In the genomic region with DNA sequence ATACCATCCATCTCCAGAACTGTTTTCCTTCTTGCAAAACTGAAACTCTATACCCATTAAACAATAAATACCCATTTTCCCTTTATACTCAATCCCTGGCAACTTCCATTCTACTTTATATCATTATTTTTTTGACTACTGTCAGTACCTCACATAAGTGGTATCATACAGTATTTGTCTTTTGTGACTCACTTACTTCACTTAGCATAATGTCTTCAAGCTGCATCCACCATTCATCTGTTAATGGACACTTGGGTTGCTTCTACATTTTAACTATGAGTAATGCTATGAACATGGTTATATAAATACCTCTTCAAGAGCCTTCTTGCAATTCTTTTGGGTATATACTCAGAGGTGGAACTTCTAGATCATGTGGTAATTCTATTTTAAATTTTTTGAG, we compare ENCODE assay signal across 29 cellular contexts. TPM values are rescaled to one million over a fixed set of nuclear protein-coding genes. Genes with fewer than 3 reads are reported as not detected.
DNase-seq lines count a peak whose midpoint lies in the region; ATAC-seq and TF ChIP-seq lines count a peak whose summit lies in the region.
"Had no signal": no experiment of that assay in that cellular context is flagged by ENCODE, and none has a peak within 500 bp of the region (broad histone marks: within the 10 kb centered on the region; RNA-seq: fewer than 3 reads in every experiment).

No MANE protein-coding gene starts in this region.

- no peaks in the 10 kb centered on the region for H3K36me3 ChIP-seq in mammary epithelial cell (ENCODE audit: insufficient read depth, low read length)
- no peaks in the 10 kb centered on the region for H3K36me3 ChIP-seq in breast epithelium
- H3K36me3 ChIP-seq in RWPE2 (ENCODE audit: low read depth), result no peaks in the 10 kb centered on the region
- H3K36me3 ChIP-seq: BE2C, HAP-1 had no signal

- CTCF ChIA-PET in mammary epithelial cell (lab: Charles Lee; ENCODE audit: low non-redundant PET), result no interaction called here

- peaks cover 6% of the 10 kb centered on the region for H3K4me1 ChIP-seq in mammary epithelial cell (ENCODE audit: insufficient read depth, low read length)
- no peaks in the 10 kb centered on the region for H3K4me1 ChIP-seq in breast epithelium
- no peaks in the 10 kb centered on the region for H3K4me1 ChIP-seq in RWPE2 (ENCODE audit: insufficient read depth, poor library complexity, severe bottlenecking)
- H3K4me1 ChIP-seq: BE2C had no signal

- no peaks in the 10 kb centered on the region for H3K36me3 Mint-ChIP-seq in T-helper 2 cell treated with Interferon-gamma antibody and Interleukin-4, amounts not matched to agents 5 μg/mL and 100 μg/mL, for 36 hours (ENCODE audit: low read depth)
- H3K36me3 Mint-ChIP-seq: memory B cell had no signal

- H3K27me3 ChIP-seq in mammary epithelial cell (ENCODE audit: insufficient read depth, low read length) (no peaks in the 10 kb centered on the region), breast epithelium (no peaks in the 10 kb centered on the region), RWPE2 (ENCODE audit: insufficient read depth, poor library complexity, severe bottlenecking) (no peaks in the 10 kb centered on the region)
- H3K27me3 ChIP-seq: BE2C had no signal

- no peaks in the 10 kb centered on the region for H3K4me1 Mint-ChIP-seq in T-helper 2 cell treated with Interferon-gamma antibody and Interleukin-4, amounts not matched to agents 5 μg/mL and 100 μg/mL, for 36 hours (ENCODE audit: low read depth)
- H3K4me1 Mint-ChIP-seq: central memory CD8-positive, alpha-beta T cell; memory B cell had no signal

- no peaks in the 10 kb centered on the region for H4K20me1 ChIP-seq in mammary epithelial cell (ENCODE audit: insufficient read depth, low read length)

- H2AFZ ChIP-seq in mammary epithelial cell (ENCODE audit: low read depth, low read length), result no peak overlapping the region

- peaks cover 31% of the 10 kb centered on the region for H3K9me3 Mint-ChIP-seq in T-helper 2 cell treated with Interferon-gamma antibody and Interleukin-4, amounts not matched to agents 5 μg/mL and 100 μg/mL, for 36 hours

- no peak overlapping the region for H3K27ac Mint-ChIP-seq in T-helper 2 cell treated with Interferon-gamma antibody and Interleukin-4, amounts not matched to agents 5 μg/mL and 100 μg/mL, for 36 hours
- H3K27ac Mint-ChIP-seq: memory B cell; stimulated activated naive CD8-positive, alpha-beta T cell treated with anti-CD3 and anti-CD28 coated beads, Interleukin-15, Interleukin-2, amounts not matched to agents 100 ng/mL and 50 ng/mL, for 24 hours had no signal

- no peak for TF ChIP-seq POLR2A in breast epithelium (IDR thresholded peaks at IDR 0.05)

- no peak overlapping the region for H3K4me3 Mint-ChIP-seq in T-helper 2 cell treated with Interferon-gamma antibody and Interleukin-4, amounts not matched to agents 5 μg/mL and 100 μg/mL, for 36 hours
- H3K4me3 Mint-ChIP-seq: central memory CD8-positive, alpha-beta T cell; memory B cell; stimulated activated naive CD8-positive, alpha-beta T cell treated with anti-CD3 and anti-CD28 coated beads, Interleukin-15, Interleukin-2, amounts not matched to agents 100 ng/mL and 50 ng/mL, for 24 hours had no signal

- H3K27me3 Mint-ChIP-seq in T-helper 2 cell treated with Interferon-gamma antibody and Interleukin-4, amounts not matched to agents 5 μg/mL and 100 μg/mL, for 36 hours (ENCODE audit: low read depth), result no peaks in the 10 kb centered on the region
- H3K27me3 Mint-ChIP-seq: central memory CD8-positive, alpha-beta T cell; memory B cell; stimulated activated naive CD8-positive, alpha-beta T cell treated with anti-CD3 and anti-CD28 coated beads, Interleukin-15, Interleukin-2, amounts not matched to agents 100 ng/mL and 50 ng/mL, for 24 hours had no signal

- dilution Hi-C loops in mammary epithelial cell (cut with HindIII; ENCODE audit: low sequenced_read_pairs), result no loop called here

- H3K9me3 ChIP-seq in mammary epithelial cell (replicated peaks; ENCODE audit: insufficient read depth, low read length) (no peaks in the 10 kb centered on the region), breast epithelium (no peaks in the 10 kb centered on the region), RWPE2 (ENCODE audit: severe bottlenecking) (no peaks in the 10 kb centered on the region)
- H3K9me3 ChIP-seq: BE2C, HAP-1 had no signal

- in situ Hi-C loops in mammary epithelial cell (cut with MboI; ENCODE audit: low sequenced_read_pairs in 2 of 2), result no loop called here

- no TSS peak for BruUV-seq in mammary epithelial cell (replicated peaks; lab: Mats Ljungman, UMichigan)

- intact Hi-C loops in mammary epithelial cell (cut with micrococcal nuclease), result no loop called here
- intact Hi-C loops in breast epithelium (cut with DNase I; ENCODE audit: low total_unique reads), result no loop called here

- ATAC-seq in RWPE2 (ENCODE audit: low read depth), result peak; percentile 38; the same call in 2 of the 3 replicates

- no peak overlapping the region for H3K9ac ChIP-seq in mammary epithelial cell (ENCODE audit: insufficient read depth, low read length)

- H3K4me2 ChIP-seq in mammary epithelial cell (ENCODE audit: insufficient read depth, low read depth, low read length), result no peak overlapping the region

- H3K4me3 ChIP-seq in mammary epithelial cell (replicated peaks in 1 of 3; ENCODE audit: insufficient read depth in 1 of 3, low read depth in 2 of 3, low read length in 3 of 3) (no peak overlapping the region), breast epithelium (no peak overlapping the region), RWPE2 (ENCODE audit: severe bottlenecking) (no peak overlapping the region)
- H3K4me3 ChIP-seq: HAP-1 had no signal

- H3K79me2 ChIP-seq in mammary epithelial cell (ENCODE audit: insufficient read depth, low read length), result no peaks in the 10 kb centered on the region

- DNase-seq in mammary epithelial cell (peak; percentile 18), breast epithelium (ENCODE audit: low spot score in 2 of 2) (no peak), RWPE2 (ENCODE audit: low spot score) (no peak), epithelial cell of prostate (ENCODE audit: low read depth, low spot score) (peak; percentile 20), stromal cell of bone marrow (ENCODE audit: low read depth) (peak; percentile 14), NCI-H446 treated with DMSO at 0.1 percent for 48 hours (lab: John Stamatoyannopoulos, UW) (no peak), SW480 (ENCODE audit: low spot score) (no peak)
- DNase-seq in T-helper 2 cell treated with Interferon-gamma antibody and Interleukin-4, amounts not matched to agents 5 μg/mL and 100 μg/mL, for 36 hours (ENCODE audit: low spot score), result no peak
- DNase-seq: activated CD4-positive, alpha-beta T cell treated with anti-CD3 and anti-CD28 coated beads for 4 hours; activated naive CD4-positive, alpha-beta T cell treated with Interleukin-2 at 50 U/mL for 16 hours; activated T-cell treated with anti-CD3 and anti-CD28 coated beads, Interleukin-2, amount 50 U/mL, for 48 hours; BE2C; Calu3; erythroblast; KBM-7; NCI-H146; NCI-H774; retina; Right ventricle myocardium superior; stimulated activated CD4-positive, alpha-beta T cell treated with anti-CD3 and anti-CD28 coated beads, Interleukin-4, amount 100 ng/mL, for 4 hours; T-helper 1 cell; trophoblast cell had no signal

- no peak for TF ChIP-seq CTCF in mammary epithelial cell (conservative IDR thresholded peaks at IDR 0.05 in 1 of 2, IDR thresholded peaks at IDR 0.05 in 1 of 2; ENCODE audit: extremely low read depth in 1 of 2, insufficient read depth in 1 of 2, low read depth in 1 of 2, low read length in 2 of 2)
- TF ChIP-seq CTCF in breast epithelium (IDR thresholded peaks at IDR 0.05), result no peak
- no peak for TF ChIP-seq CTCF in RWPE2 (IDR thresholded peaks at IDR 0.05; ENCODE audit: poor library complexity, severe bottlenecking)

- H3K27ac ChIP-seq in mammary epithelial cell (ENCODE audit: insufficient read depth, low read depth, low read length) (no peak overlapping the region), breast epithelium (no peak overlapping the region), RWPE2 (ENCODE audit: poor library complexity, severe bottlenecking) (no peak overlapping the region), epithelial cell of prostate (no peak overlapping the region)
- H3K27ac ChIP-seq: 22Rv1 had no signal

RNA-seq across cellular contexts. Expression of gene TYRP1, which starts 11.6 kb away (rescaled TPM):
- total RNA-seq in mammary epithelial cell (not detected), breast epithelium (not detected)
- not detected for polyA plus RNA-seq in mammary epithelial cell
- polyA minus RNA-seq in mammary epithelial cell, result not detected
- total RNA-seq: Calu3, G401, myocyte had no signal

Comparison
In these comparisons a context has a peak if more than half of its experiments do, and no peak if none do; other contexts are left out.
1. DNase-seq: peak in mammary epithelial cell (single experiment), epithelial cell of prostate (single experiment) and stromal cell of bone marrow (single experiment); none in breast epithelium (0 of 2), RWPE2 (single experiment), NCI-H446 treated with DMSO at 0.1 percent for 48 hours (single experiment), T-helper 2 cell treated with Interferon-gamma antibody and Interleukin-4, amounts not matched to agents 5 μg/mL and 100 μg/mL, for 36 hours (single experiment) and SW480 (single experiment).